ENCODE assay signal across 31 cellular contexts in the genomic region with DNA sequence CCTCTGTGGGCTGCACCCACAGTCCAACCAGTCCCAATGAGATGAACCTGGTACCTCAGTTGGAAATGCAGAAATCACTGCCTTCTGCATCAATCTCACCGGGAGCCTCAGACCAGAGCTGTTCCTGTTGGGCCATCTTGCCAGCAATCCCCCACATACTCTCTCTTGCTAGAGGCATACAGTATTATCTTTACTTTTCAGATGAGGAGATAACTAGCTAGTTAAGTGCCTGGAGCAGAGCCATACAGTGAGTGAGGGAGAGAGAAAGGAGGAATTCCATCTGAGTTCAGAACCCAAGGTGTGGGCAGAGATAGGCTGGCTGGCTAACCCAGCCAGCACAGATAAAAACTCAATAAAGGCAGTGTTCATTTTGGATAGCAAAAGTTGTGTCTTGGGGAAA.
"Had no signal": no experiment of that assay in that cellular context is flagged by ENCODE, and none has a peak within 500 bp of the region (broad histone marks: within the 10 kb centered on the region; RNA-seq: fewer than 3 reads in every experiment).

No MANE protein-coding gene starts in this region.

- H3K27me3 ChIP-seq: adrenal gland, body of pancreas, gastroesophageal sphincter had no signal

- H3K4me3 Mint-ChIP-seq: activated CD4-positive, alpha-beta memory T cell treated with anti-CD3 and anti-CD28 coated beads for 36 hours; activated CD4-positive, alpha-beta T cell treated with anti-CD3 and anti-CD28 coated beads for 36 hours; activated CD4-positive, alpha-beta T cell treated with anti-CD3 and anti-CD28 coated beads, Interleukin-2, amount 10 ng/mL, durations not matched to agents 24 days and 14 days; activated CD8-positive, alpha-beta memory T cell treated with anti-CD3 and anti-CD28 coated beads, Interleukin-2, amount 10 ng/mL, durations not matched to agents 7 days and 5 days; activated CD8-positive, alpha-beta T cell treated with anti-CD3 and anti-CD28 coated beads, Interleukin-2, amount 10 ng/mL, durations not matched to agents 7 days and 5 days; activated naive CD4-positive, alpha-beta T cell treated with anti-CD3 and anti-CD28 coated beads for 36 hours; activated naive CD4-positive, alpha-beta T cell treated with anti-CD3 and anti-CD28 coated beads, Interleukin-2, amount 50 U/mL, for 24 hours; activated naive CD8-positive, alpha-beta T cell treated with anti-CD3 and anti-CD28 coated beads for 36 hours; activated naive CD8-positive, alpha-beta T cell treated with anti-CD3 and anti-CD28 coated beads, Interleukin-2, amount 50 U/mL, for 24 hours; activated T-helper 1 cell treated with anti-CD3 and anti-CD28 coated beads, Interleukin-12 subunit alpha, Interleukin-12 subunit beta, Interleukin-2, Interleukin-4 antibody, amounts not matched to agents 30 ng/mL and 10 ng/mL and 1 ng/mL, durations not matched to agents 14 hours and 24 hours and 36 hours; T-helper 17 cell had no signal

- ATAC-seq: activated CD4-positive, alpha-beta T cell treated with anti-CD3 and anti-CD28 coated beads for 36 hours; activated CD8-positive, alpha-beta memory T cell treated with anti-CD3 and anti-CD28 coated beads, Interleukin-2, amount 10 ng/mL, durations not matched to agents 7 days and 5 days; activated CD8-positive, alpha-beta T cell treated with anti-CD3 and anti-CD28 coated beads, Interleukin-2, amount 10 ng/mL, durations not matched to agents 7 days and 5 days; activated naive CD8-positive, alpha-beta T cell treated with anti-CD3 and anti-CD28 coated beads, Interleukin-2, amount 50 U/mL, for 24 hours; body of pancreas; gastroesophageal sphincter; heart right ventricle; T-helper 17 cell had no signal

- H3K27ac Mint-ChIP-seq: activated CD4-positive, alpha-beta memory T cell treated with anti-CD3 and anti-CD28 coated beads for 36 hours; activated CD4-positive, alpha-beta T cell treated with anti-CD3 and anti-CD28 coated beads for 36 hours; activated CD4-positive, alpha-beta T cell treated with anti-CD3 and anti-CD28 coated beads, Interleukin-2, amount 10 ng/mL, durations not matched to agents 24 days and 14 days; activated CD8-positive, alpha-beta memory T cell treated with anti-CD3 and anti-CD28 coated beads, Interleukin-2, amount 10 ng/mL, durations not matched to agents 7 days and 5 days; activated CD8-positive, alpha-beta T cell treated with anti-CD3 and anti-CD28 coated beads, Interleukin-2, amount 10 ng/mL, durations not matched to agents 7 days and 5 days; activated naive CD4-positive, alpha-beta T cell treated with anti-CD3 and anti-CD28 coated beads for 36 hours; activated naive CD4-positive, alpha-beta T cell treated with anti-CD3 and anti-CD28 coated beads, Interleukin-2, amount 50 U/mL, for 24 hours; activated naive CD8-positive, alpha-beta T cell treated with anti-CD3 and anti-CD28 coated beads for 36 hours; activated naive CD8-positive, alpha-beta T cell treated with anti-CD3 and anti-CD28 coated beads, Interleukin-2, amount 50 U/mL, for 24 hours; activated T-helper 1 cell treated with anti-CD3 and anti-CD28 coated beads, Interleukin-12 subunit alpha, Interleukin-12 subunit beta, Interleukin-2, Interleukin-4 antibody, amounts not matched to agents 30 ng/mL and 10 ng/mL and 1 ng/mL, durations not matched to agents 14 hours and 24 hours and 36 hours; activated T-helper 2 cell treated with anti-CD3 and anti-CD28 coated beads, Interferon-gamma antibody, Interleukin-2, Interleukin-4, amounts not matched to agents 10 μg/mL and 5 μg/mL and 100 μg/mL, durations not matched to agents 14 hours and 24 hours and 36 hours; T-helper 17 cell had no signal

- H3K4me1 Mint-ChIP-seq: activated CD4-positive, alpha-beta T cell treated with anti-CD3 and anti-CD28 coated beads for 36 hours; activated CD4-positive, alpha-beta T cell treated with anti-CD3 and anti-CD28 coated beads, Interleukin-2, amount 10 ng/mL, durations not matched to agents 24 days and 14 days; activated CD8-positive, alpha-beta memory T cell treated with anti-CD3 and anti-CD28 coated beads, Interleukin-2, amount 10 ng/mL, durations not matched to agents 7 days and 5 days; activated naive CD4-positive, alpha-beta T cell treated with anti-CD3 and anti-CD28 coated beads, Interleukin-2, amount 50 U/mL, for 24 hours; activated naive CD8-positive, alpha-beta T cell treated with anti-CD3 and anti-CD28 coated beads for 36 hours; activated naive CD8-positive, alpha-beta T cell treated with anti-CD3 and anti-CD28 coated beads, Interleukin-2, amount 50 U/mL, for 24 hours; T-helper 17 cell had no signal

- H3K36me3 ChIP-seq: adrenal gland, esophagus squamous epithelium, gastroesophageal sphincter, heart right ventricle had no signal

- H3K36me3 Mint-ChIP-seq: activated CD4-positive, alpha-beta memory T cell treated with anti-CD3 and anti-CD28 coated beads for 36 hours; activated CD8-positive, alpha-beta memory T cell treated with anti-CD3 and anti-CD28 coated beads, Interleukin-2, amount 10 ng/mL, durations not matched to agents 7 days and 5 days; activated naive CD4-positive, alpha-beta T cell treated with anti-CD3 and anti-CD28 coated beads, Interleukin-2, amount 50 U/mL, for 24 hours; activated naive CD8-positive, alpha-beta T cell treated with anti-CD3 and anti-CD28 coated beads for 36 hours had no signal

- H3K4me1 ChIP-seq: adrenal gland, body of pancreas, esophagus squamous epithelium, gastroesophageal sphincter, heart right ventricle had no signal

- H3K27me3 Mint-ChIP-seq: activated CD4-positive, alpha-beta memory T cell treated with anti-CD3 and anti-CD28 coated beads for 36 hours; activated CD4-positive, alpha-beta T cell treated with anti-CD3 and anti-CD28 coated beads, Interleukin-2, amount 10 ng/mL, durations not matched to agents 24 days and 14 days; activated CD8-positive, alpha-beta memory T cell treated with anti-CD3 and anti-CD28 coated beads, Interleukin-2, amount 10 ng/mL, durations not matched to agents 7 days and 5 days; activated naive CD8-positive, alpha-beta T cell treated with anti-CD3 and anti-CD28 coated beads for 36 hours; activated naive CD8-positive, alpha-beta T cell treated with anti-CD3 and anti-CD28 coated beads, Interleukin-2, amount 50 U/mL, for 24 hours had no signal

- DNase-seq: activated CD4-positive, alpha-beta memory T cell treated with anti-CD3 and anti-CD28 coated beads for 36 hours; activated CD4-positive, alpha-beta T cell treated with anti-CD3 and anti-CD28 coated beads for 36 hours; activated CD4-positive, alpha-beta T cell treated with anti-CD3 and anti-CD28 coated beads, Interleukin-2, amount 10 ng/mL, durations not matched to agents 24 days and 14 days; activated CD4-positive, CD25-positive, alpha-beta regulatory T cell; activated CD4-positive, CD25-positive, alpha-beta regulatory T cell treated with anti-CD3 and anti-CD28 coated beads, Interleukin-2, amount 50 U/mL, for 72 hours; activated CD8-positive, alpha-beta memory T cell treated with anti-CD3 and anti-CD28 coated beads, Interleukin-2, amount 10 ng/mL, durations not matched to agents 7 days and 5 days; activated CD8-positive, alpha-beta memory T cell treated with anti-CD3 and anti-CD28 coated beads, Interleukin-2, amount 50 U/mL, for 4 hours; activated CD8-positive, alpha-beta T cell treated with anti-CD3 and anti-CD28 coated beads, Interleukin-2, amount 10 ng/mL, durations not matched to agents 7 days and 5 days; activated effector memory CD4-positive, alpha-beta T cell treated with anti-CD3 and anti-CD28 coated beads, Interleukin-2, amount 50 U/mL, for 16 hours; activated naive CD4-positive, alpha-beta T cell treated with anti-CD3 and anti-CD28 coated beads for 36 hours; activated naive CD8-positive, alpha-beta T cell treated with anti-CD3 and anti-CD28 coated beads for 36 hours; activated naive CD8-positive, alpha-beta T cell treated with anti-CD3 and anti-CD28 coated beads, Interleukin-2, amount 50 U/mL, for 24 hours; activated T-cell treated with anti-CD3 and anti-CD28 coated beads, Interleukin-2, amount 50 U/mL, for 1 hour; activated T-cell treated with anti-CD3 and anti-CD28 coated beads, Interleukin-2, amount 50 U/mL, for 48 hours; adrenal gland; amygdala; aorta; body of pancreas; caudate nucleus; cortex of kidney; dermis blood vessel endothelial cell; effector CD8-positive, alpha-beta T cell; esophagus squamous epithelium; foreskin melanocyte; heart right ventricle; T-helper 17 cell had no signal

- H3K27ac ChIP-seq: adrenal gland, body of pancreas, epithelial cell of prostate, esophagus squamous epithelium, gastroesophageal sphincter, heart right ventricle had no signal

- H3K4me3 ChIP-seq: adrenal gland, body of pancreas, esophagus squamous epithelium, gastroesophageal sphincter, heart right ventricle had no signal

- H3K9me3 Mint-ChIP-seq: activated CD4-positive, alpha-beta T cell treated with anti-CD3 and anti-CD28 coated beads, Interleukin-2, amount 10 ng/mL, durations not matched to agents 24 days and 14 days; activated naive CD8-positive, alpha-beta T cell treated with anti-CD3 and anti-CD28 coated beads, Interleukin-2, amount 50 U/mL, for 24 hours; activated T-helper 1 cell treated with anti-CD3 and anti-CD28 coated beads, Interleukin-12 subunit alpha, Interleukin-12 subunit beta, Interleukin-2, Interleukin-4 antibody, amounts not matched to agents 30 ng/mL and 10 ng/mL and 1 ng/mL, durations not matched to agents 14 hours and 24 hours and 36 hours; activated T-helper 2 cell treated with anti-CD3 and anti-CD28 coated beads, Interferon-gamma antibody, Interleukin-2, Interleukin-4, amounts not matched to agents 10 μg/mL and 5 μg/mL and 100 μg/mL, durations not matched to agents 14 hours and 24 hours and 36 hours had no signal
